ENCODE assay signal across 11 cellular contexts in the genomic region with DNA sequence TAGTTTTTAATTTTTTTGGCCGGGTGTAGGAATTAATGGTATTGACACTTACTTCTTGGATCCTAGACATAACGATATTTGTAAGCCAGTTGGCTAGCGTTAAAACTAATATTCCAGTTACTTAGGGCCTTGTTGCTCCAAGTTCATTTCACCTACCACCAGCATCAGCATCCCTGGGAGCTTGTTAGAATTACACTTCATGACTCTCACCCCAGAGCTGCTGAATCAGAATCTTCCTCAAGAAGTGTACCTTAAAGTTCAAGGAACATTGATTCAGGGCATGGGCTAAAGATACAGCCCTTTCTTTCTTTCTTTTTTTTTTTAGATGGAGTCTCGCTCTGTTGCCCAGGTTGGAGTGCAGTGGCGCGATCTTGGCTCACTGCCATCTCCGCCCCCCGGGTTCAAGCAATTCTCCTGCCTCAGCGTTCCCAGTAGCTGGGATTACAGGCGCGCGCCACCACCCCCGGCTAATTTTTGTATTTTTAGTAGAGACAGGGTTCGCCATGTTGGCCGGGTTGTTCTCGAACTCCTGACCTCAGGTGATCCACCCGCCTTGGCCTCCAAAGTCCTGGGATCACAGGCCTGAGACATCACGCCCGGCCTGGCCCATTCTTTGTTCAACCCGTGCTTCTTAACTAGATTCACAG. TPM values are rescaled to one million over a fixed set of nuclear protein-coding genes. Genes with fewer than 3 reads are reported as not detected.
A peak's percentile ranks its signal among the peaks of the same experiment; 100 is the strongest.
DNase-seq lines count a peak whose midpoint lies in the region; ATAC-seq and TF ChIP-seq lines count a peak whose summit lies in the region.
"Had no signal": no experiment of that assay in that cellular context is flagged by ENCODE, and none has a peak within 500 bp of the region (broad histone marks: within the 10 kb centered on the region; RNA-seq: fewer than 3 reads in every experiment).

No MANE protein-coding gene starts in this region.

- DNase-seq in activated CD8-positive, alpha-beta memory T cell treated with anti-CD3 and anti-CD28 coated beads, Interleukin-2, amount 10 ng/mL, durations not matched to agents 7 days and 5 days = no peak
- DNase-seq in activated CD8-positive, alpha-beta memory T cell treated with anti-CD3 and anti-CD28 coated beads, Interleukin-2, amount 50 U/mL, for 4 hours = no peak
- DNase-seq in PC-9 (no peak), epithelial cell of prostate (ENCODE audit: low read depth, low spot score) (no peak), progenitor cell of endocrine pancreas (ENCODE audit: low spot score, unreplicated experiment) (no peak), RPMI8226 (no peak), glomerular visceral epithelial cell (ENCODE audit: extremely low spot score) (no peak), NCI-H187 treated with DMSO at 0.1 percent for 48 hours (lab: John Stamatoyannopoulos, UW) (no peak)
- DNase-seq: H7, kidney glomerular epithelial cell had no signal

- no peaks in the 10 kb centered on the region for H4K20me1 ChIP-seq in PC-9 (ENCODE audit: insufficient read depth)

- no peaks in the 10 kb centered on the region; the same call in 1 of the 2 replicates for H3K4me1 ChIP-seq in PC-9 (replicated peaks; ENCODE audit: insufficient read depth)

- H3K4me3 ChIP-seq in PC-9 = peak overlapping the region; percentile 90; the same call in 1 of the 2 replicates

- H3K27me3 Mint-ChIP-seq in activated CD8-positive, alpha-beta memory T cell treated with anti-CD3 and anti-CD28 coated beads, Interleukin-2, amount 10 ng/mL, durations not matched to agents 7 days and 5 days = no peaks in the 10 kb centered on the region
- H3K27me3 Mint-ChIP-seq in progenitor cell of endocrine pancreas = no peaks in the 10 kb centered on the region

- H3F3A ChIP-seq in PC-9 (ENCODE audit: insufficient read depth, low read depth) = peaks cover 5% of the 10 kb centered on the region; the same call in 1 of the 2 replicates

- no peaks in the 10 kb centered on the region for H3K27me3 ChIP-seq in PC-9 (ENCODE audit: insufficient read depth, low read depth)

- intact Hi-C loops in PC-9 (cut with micrococcal nuclease; ENCODE audit: unreplicated experiment) = loop anchor here (10.0 kb wide), 3 partner anchors 221 to 1459 kb away; partner anchors contain the start of gene SNAP25

- no peak overlapping the region for H2AFZ ChIP-seq in PC-9

- POLR2A ChIA-PET in PC-9 (lab: Charles Lee; ENCODE audit: unreplicated experiment) = no interaction called here

- H3K9me3 Mint-ChIP-seq in activated CD8-positive, alpha-beta memory T cell treated with anti-CD3 and anti-CD28 coated beads, Interleukin-2, amount 10 ng/mL, durations not matched to agents 7 days and 5 days (ENCODE audit: low read depth) = no peaks in the 10 kb centered on the region
- H3K9me3 Mint-ChIP-seq in progenitor cell of endocrine pancreas (ENCODE audit: low read depth) = no peaks in the 10 kb centered on the region
- H3K9me3 Mint-ChIP-seq: CD14-positive monocyte had no signal

- H3K9me2 ChIP-seq in PC-9 (ENCODE audit: insufficient read depth) = no peaks in the 10 kb centered on the region

- H3K27ac ChIP-seq in PC-9 (peak overlapping the region; percentile 96), epithelial cell of prostate (peak overlapping the region; percentile 90)

- H3K36me3 ChIP-seq in PC-9 (ENCODE audit: low read depth) = no peaks in the 10 kb centered on the region

- H3K27ac Mint-ChIP-seq in activated CD8-positive, alpha-beta memory T cell treated with anti-CD3 and anti-CD28 coated beads, Interleukin-2, amount 10 ng/mL, durations not matched to agents 7 days and 5 days = peak overlapping the region; percentile 43
- H3K27ac Mint-ChIP-seq in progenitor cell of endocrine pancreas = no peak overlapping the region

- H3K79me2 ChIP-seq in PC-9 (ENCODE audit: low read depth) = peaks cover 65% of the 10 kb centered on the region

- BruUV-seq in PC-9 (replicated peaks; lab: Mats Ljungman, UMichigan) = no TSS peak

- no peaks in the 10 kb centered on the region for H3K9me3 ChIP-seq in PC-9 (ENCODE audit: insufficient read depth, low read depth)

- ATAC-seq in activated CD8-positive, alpha-beta memory T cell treated with anti-CD3 and anti-CD28 coated beads, Interleukin-2, amount 10 ng/mL, durations not matched to agents 7 days and 5 days = no peak

- peak overlapping the region; percentile 83 for H3K4me2 ChIP-seq in PC-9

- peaks cover 2% of the 10 kb centered on the region for H3K36me3 Mint-ChIP-seq in activated CD8-positive, alpha-beta memory T cell treated with anti-CD3 and anti-CD28 coated beads, Interleukin-2, amount 10 ng/mL, durations not matched to agents 7 days and 5 days
- H3K36me3 Mint-ChIP-seq in progenitor cell of endocrine pancreas (ENCODE audit: insufficient read depth) = peaks cover 1% of the 10 kb centered on the region

- H3K4me3 Mint-ChIP-seq in activated CD8-positive, alpha-beta memory T cell treated with anti-CD3 and anti-CD28 coated beads, Interleukin-2, amount 10 ng/mL, durations not matched to agents 7 days and 5 days = no peak overlapping the region
- H3K4me3 Mint-ChIP-seq in progenitor cell of endocrine pancreas (ENCODE audit: low read depth) = peak overlapping the region; percentile 84

- TF ChIP-seq CTCF in PC-9 (conservative IDR thresholded peaks at IDR 0.05) = no peak
- TF ChIP-seq CTCF in progenitor cell of endocrine pancreas (IDR thresholded peaks at IDR 0.05; ENCODE audit: unreplicated experiment) = no peak

- CTCF ChIA-PET in activated CD8-positive, alpha-beta memory T cell treated with anti-CD3 and anti-CD28 coated beads, Interleukin-2, amount 10 ng/mL, durations not matched to agents 7 days and 5 days (lab: Charles Lee) = interaction anchor here (1.1 to 1.7 kb wide), 3 partner anchors 13 to 100 kb away, joined by 3 to 5 read pairs (median 4); no protein-coding TSS in a partner anchor
- CTCF ChIA-PET in PC-9 (lab: Charles Lee) = no interaction called here

- peaks cover 51% of the 10 kb centered on the region for H3K4me1 Mint-ChIP-seq in activated CD8-positive, alpha-beta memory T cell treated with anti-CD3 and anti-CD28 coated beads, Interleukin-2, amount 10 ng/mL, durations not matched to agents 7 days and 5 days
- H3K4me1 Mint-ChIP-seq in progenitor cell of endocrine pancreas (ENCODE audit: low read depth) = peaks cover 17% of the 10 kb centered on the region

RNA-seq across cellular contexts. Expression of gene SLX4IP, which starts 1.1 kb away (rescaled TPM):
- total RNA-seq in activated CD8-positive, alpha-beta memory T cell treated with anti-CD3 and anti-CD28 coated beads, Interleukin-2, amount 10 ng/mL, durations not matched to agents 7 days and 5 days = 1 to 10 TPM; 6.0 to 6.1 TPM
- total RNA-seq in PC-9 (2021) (8.2 and 13.4 TPM in 2 replicates), progenitor cell of endocrine pancreas (11.6 and 12.0 TPM in 2 replicates)

RNA-seq across cellular contexts. Expression of gene MKKS, which starts 2.2 kb away (rescaled TPM):
- 1 to 10 TPM; 6.6 to 7.5 TPM for total RNA-seq in activated CD8-positive, alpha-beta memory T cell treated with anti-CD3 and anti-CD28 coated beads, Interleukin-2, amount 10 ng/mL, durations not matched to agents 7 days and 5 days
- total RNA-seq in PC-9 (2021) = 10.2 and 15.2 TPM in 2 replicates
- total RNA-seq in progenitor cell of endocrine pancreas = 17.8 and 18.7 TPM in 2 replicates
